In genomic region chr9:91042024-91042423, GRCh38 we compare ENCODE assay signal across 21 cellular contexts.
"Had no signal": no experiment of that assay in that cellular context is flagged by ENCODE, and none has a peak within 500 bp of the region (broad histone marks: within the 10 kb centered on the region; RNA-seq: fewer than 3 reads in every experiment).

No MANE protein-coding gene starts in this region.

- ATAC-seq: activated CD4-positive, CD25-positive, alpha-beta regulatory T cell treated with anti-CD3 and anti-CD28 coated beads, Interleukin-2, amount 50 U/mL, for 24 hours; activated T-cell treated with anti-CD3 and anti-CD28 coated beads, Interleukin-2, amount 50 U/mL, for 4 hours had no signal

- H3K9me3 ChIP-seq: adrenal gland had no signal

- H3K4me3 ChIP-seq: adrenal gland, SK-N-MC had no signal

- H3K36me3 Mint-ChIP-seq: IgD-negative memory B cell had no signal

- DNase-seq: activated CD4-positive, alpha-beta memory T cell treated with anti-CD3 and anti-CD28 coated beads, Interleukin-2, amount 10 ng/mL, durations not matched to agents 7 days and 5 days; activated CD4-positive, alpha-beta T cell treated with anti-CD3 and anti-CD28 coated beads for 48 hours; activated gamma-delta T cell; activated naive CD4-positive, alpha-beta T cell treated with anti-CD3 and anti-CD28 coated beads for 36 hours; activated T-cell treated with anti-CD3 and anti-CD28 coated beads, Interleukin-2, amount 50 U/mL, for 4 hours; anterior cingulate cortex; central memory CD4-positive, alpha-beta T cell; KG1; NCI-H1092; NCI-H1417; NCI-H2029 treated with DMSO at 0.1 percent for 48 hours; NCI-H345; NCI-H510A; NCI-H526 treated with DMSO at 0.1 percent for 48 hours; NCI-H82; SIG-M5 had no signal

- H3K27me3 ChIP-seq: adrenal gland had no signal

- H3K9me3 Mint-ChIP-seq: activated CD4-positive, alpha-beta memory T cell treated with anti-CD3 and anti-CD28 coated beads, Interleukin-2, amount 10 ng/mL, durations not matched to agents 7 days and 5 days; activated naive CD4-positive, alpha-beta T cell treated with anti-CD3 and anti-CD28 coated beads for 36 hours; activated T-cell treated with anti-CD3 and anti-CD28 coated beads, Interleukin-2, amount 50 U/mL, for 4 hours had no signal

- H3K27ac ChIP-seq: adrenal gland, SK-N-MC had no signal

- H3K4me3 Mint-ChIP-seq: activated CD4-positive, alpha-beta memory T cell treated with anti-CD3 and anti-CD28 coated beads, Interleukin-2, amount 10 ng/mL, durations not matched to agents 7 days and 5 days; activated naive CD4-positive, alpha-beta T cell treated with anti-CD3 and anti-CD28 coated beads for 36 hours; activated naive CD8-positive, alpha-beta T cell; activated T-cell treated with anti-CD3 and anti-CD28 coated beads, Interleukin-2, amount 50 U/mL, for 4 hours; IgD-negative memory B cell had no signal

- H3K27ac Mint-ChIP-seq: activated CD4-positive, alpha-beta memory T cell treated with anti-CD3 and anti-CD28 coated beads, Interleukin-2, amount 10 ng/mL, durations not matched to agents 7 days and 5 days; activated naive CD4-positive, alpha-beta T cell treated with anti-CD3 and anti-CD28 coated beads for 36 hours; activated naive CD8-positive, alpha-beta T cell; IgD-negative memory B cell had no signal

- H3K36me3 ChIP-seq: adrenal gland had no signal
